Comparison of ENCODE assay signal across 24 cellular contexts in the genomic region with DNA sequence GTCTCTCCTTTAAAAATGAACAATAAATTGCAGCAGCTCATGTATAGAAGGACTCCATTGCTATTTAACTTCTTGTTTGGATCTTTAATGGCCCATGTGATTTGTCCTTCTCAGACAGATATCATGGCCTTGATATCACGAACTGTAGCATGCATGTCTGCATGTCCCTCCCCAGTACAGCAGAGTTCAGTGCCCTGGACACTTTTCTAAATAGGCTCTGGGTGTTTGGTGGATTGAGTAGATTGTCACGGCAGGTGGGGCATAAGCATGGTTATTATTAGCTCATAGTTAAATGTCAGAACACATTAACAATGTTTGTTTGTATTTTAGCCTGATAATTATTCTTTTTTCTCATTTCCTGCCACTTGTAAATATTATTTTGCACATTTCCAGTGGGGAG.
"Had no signal": no experiment of that assay in that cellular context is flagged by ENCODE, and none has a peak within 500 bp of the region (broad histone marks: within the 10 kb centered on the region; RNA-seq: fewer than 3 reads in every experiment).

No MANE protein-coding gene starts in this region.

- H3K27me3 ChIP-seq: neural progenitor cell, ovary, right lobe of liver, sigmoid colon, stomach, thyroid gland, tibial nerve, upper lobe of left lung, vagina had no signal

- ATAC-seq: psoas muscle; right lobe of liver; stimulated activated effector memory CD8-positive, alpha-beta T cell treated with anti-CD3 and anti-CD28 coated beads, Interleukin-12 subunit alpha, Interleukin-12 subunit beta, amount 100 ng/mL, for 72 hours; stimulated activated naive B cell treated with anti-CD40 and anti-IgM and Interleukin-4, amounts not matched to agents 10 μg/mL and 1 μg/mL and 100 μg/mL, for 72 hours had no signal

- H3K4me1 ChIP-seq: neural progenitor cell, parathyroid adenoma, psoas muscle, right lobe of liver, sigmoid colon, stomach, thyroid gland, tibial nerve, upper lobe of left lung, vagina had no signal

- H3K27ac ChIP-seq: neural progenitor cell, ovary, parathyroid adenoma, psoas muscle, right lobe of liver, sigmoid colon, stomach, thoracic aorta, thyroid gland, tibial nerve, upper lobe of left lung, vagina had no signal

- H3K9me3 ChIP-seq: ovary, psoas muscle, right lobe of liver, sigmoid colon, thoracic aorta, thyroid gland, upper lobe of left lung, vagina had no signal

- DNase-seq: occipital lobe; ovary; posterior cingulate gyrus; psoas muscle; right cardiac atrium; right lobe of liver; sigmoid colon; small intestine; stimulated activated CD4-positive, alpha-beta T cell treated with anti-CD3 and anti-CD28 coated beads, Interleukin-15, amount 100 ng/mL, for 24 hours; stimulated activated CD4-positive, alpha-beta T cell treated with anti-CD3 and anti-CD28 coated beads, Interleukin-2, amount 100 ng/mL, for 24 hours; stimulated activated CD4-positive, alpha-beta T cell treated with anti-CD3 and anti-CD28 coated beads, Interleukin-2, amount 100 ng/mL, for 48 hours; stimulated activated CD4-positive, alpha-beta T cell treated with anti-CD3 and anti-CD28 coated beads, Interleukin-4, amount 100 ng/mL, for 24 hours; stimulated activated naive B cell treated with anti-CD40 and anti-IgM and Interleukin-4, amounts not matched to agents 10 μg/mL and 1 μg/mL and 100 μg/mL, for 72 hours; stimulated activated naive CD4-positive, alpha-beta T cell treated with Interleukin-2 at 50 U/mL for 16 hours; stomach; thyroid gland; trophoblast cell; upper lobe of left lung had no signal

- H3K4me3 ChIP-seq: neural progenitor cell, ovary, psoas muscle, right lobe of liver, sigmoid colon, stomach, thoracic aorta, thyroid gland, tibial nerve, upper lobe of left lung, vagina had no signal

- H3K36me3 ChIP-seq: neural progenitor cell, ovary, right lobe of liver, sigmoid colon, stomach, thoracic aorta, thyroid gland, tibial nerve, upper lobe of left lung, vagina had no signal
